In the genomic region with DNA sequence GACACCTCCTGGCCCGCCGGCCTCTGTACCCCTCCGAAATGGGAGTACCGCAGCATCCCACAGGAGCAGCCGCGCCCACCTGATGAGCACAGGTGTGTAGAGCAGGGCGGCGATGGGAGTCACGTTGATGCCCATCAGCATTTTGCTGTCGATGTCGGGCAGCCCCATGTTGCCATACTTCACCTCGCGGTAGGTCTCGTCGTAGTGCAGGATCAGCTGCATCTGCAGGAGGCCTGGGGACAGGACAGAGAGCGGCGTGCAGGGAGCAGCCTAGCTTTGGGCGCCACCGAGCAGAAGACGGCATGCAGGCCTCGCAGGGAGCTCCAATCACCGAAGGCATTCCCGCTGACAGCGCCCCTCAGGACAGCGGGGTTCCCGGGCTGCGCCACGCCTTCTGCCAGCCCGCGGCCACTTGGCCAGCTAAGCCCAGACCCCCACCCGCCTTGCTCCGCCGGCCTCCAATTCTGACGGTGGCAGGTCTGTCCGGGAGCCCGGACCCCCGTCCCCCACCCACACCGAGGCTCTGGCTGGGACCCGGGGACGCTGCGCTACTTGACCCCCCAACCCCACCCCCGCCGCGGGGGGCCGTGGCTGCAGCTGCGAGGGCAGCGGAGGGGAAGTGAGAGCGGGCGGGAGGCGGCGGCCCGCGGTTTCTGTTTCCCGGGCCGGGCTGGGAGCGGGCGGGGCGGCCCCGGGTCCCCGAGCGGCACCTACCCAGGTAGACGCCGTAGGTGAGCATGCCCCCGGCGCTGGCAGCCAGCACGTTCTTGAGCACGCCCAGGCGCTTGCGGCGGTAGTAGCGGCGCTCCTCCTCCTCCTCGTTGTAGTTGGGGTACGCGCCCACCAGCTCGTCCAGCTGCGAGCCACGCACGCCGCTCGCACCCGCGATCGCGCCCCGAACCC, we compare ENCODE assay signal across 2 cellular contexts.
A peak's percentile ranks its signal among the peaks of the same experiment; 100 is the strongest.
TF ChIP-seq lines count a peak whose summit lies in the region.

No MANE protein-coding gene starts in this region.

TF ChIP-seq in endothelial cell of umbilical vein, 7 proteins besides CTCF, POLR2A, EP300 and RAD21:
- TF ChIP-seq FOS (IDR thresholded peaks at IDR 0.05; ENCODE audit: borderline replicate concordance, insufficient read depth, low read length) (no peak), POLR2AphosphoS5 (IDR thresholded peaks at IDR 0.05; ENCODE audit: insufficient read depth, low read depth, low read length) (no peak)
TF ChIP-seq in endothelial cell of umbilical vein: peak in this region for 0.

TF ChIP-seq in neural cell, 6 proteins besides CTCF, POLR2A, EP300 and RAD21:
- TF ChIP-seq MXI1 (conservative IDR thresholded peaks at IDR 0.05; ENCODE audit: poor library complexity, severe bottlenecking) (no peak), EZH2 (IDR thresholded peaks at IDR 0.05; ENCODE audit: borderline replicate concordance, insufficient read depth, low read length, poor library complexity, severe bottlenecking) (peak; percentile 19)
TF ChIP-seq in neural cell: peak in this region for 1.
